ENCODE assay signal across 9 cellular contexts in genomic region chr9:34884732-34885131, GRCh38.
DNase-seq lines count a peak whose midpoint lies in the region; ATAC-seq lines count a peak whose summit lies in the region.
"Had no signal": no experiment of that assay in that cellular context is flagged by ENCODE, and none has a peak within 500 bp of the region (broad histone marks: within the 10 kb centered on the region; RNA-seq: fewer than 3 reads in every experiment).

No MANE protein-coding gene starts in this region.

- in situ Hi-C loops in SK-MEL-5 (cut with HindIII; ENCODE audit: low pct_unique_long_range_greater_than_20kb, low sequenced_read_pairs): no loop called here

- ATAC-seq in GM19043 (IDR thresholded peaks at IDR 0.05; ENCODE audit: low read depth, unreplicated experiment) (peak; percentile 74), HG02610 (IDR thresholded peaks at IDR 0.05; ENCODE audit: unreplicated experiment) (peak; percentile 88)

- DNase-seq in SK-MEL-5 (ENCODE audit: low read depth, low spot score) (peak; percentile 1), DMS153 (lab: John Stamatoyannopoulos, UW) (no peak), NCI-H2227 (lab: John Stamatoyannopoulos, UW; ENCODE audit: unreplicated experiment) (no peak), hepatic stellate cell (ENCODE audit: low spot score) (no peak)
- peak; percentile 27 to 30 for DNase-seq in stimulated activated CD4-positive, alpha-beta T cell treated with anti-CD3 and anti-CD28 coated beads, Interleukin-2, amount 100 ng/mL, for 24 hours
- DNase-seq: naive thymus-derived CD8-positive, alpha-beta T cell; NCI-H2029 treated with DMSO at 0.1 percent for 48 hours had no signal

Comparison
In these comparisons a context has a peak if more than half of its experiments do, and no peak if none do; other contexts are left out.
1. DNase-seq: peak in SK-MEL-5 (single experiment) and stimulated activated CD4-positive, alpha-beta T cell treated with anti-CD3 and anti-CD28 coated beads, Interleukin-2, amount 100 ng/mL, for 24 hours (2 of 2); none in DMS153 (single experiment), NCI-H2227 (single experiment) and hepatic stellate cell (single experiment).